ENCODE assay signal across 25 cellular contexts in genomic region chr1:210850556-210850955, GRCh38.
DNase-seq lines count a peak whose midpoint lies in the region; ATAC-seq and TF ChIP-seq lines count a peak whose summit lies in the region.
"Had no signal": no experiment of that assay in that cellular context is flagged by ENCODE, and none has a peak within 500 bp of the region (broad histone marks: within the 10 kb centered on the region; RNA-seq: fewer than 3 reads in every experiment).

No MANE protein-coding gene starts in this region.

- H3K27ac ChIP-seq in dorsolateral prefrontal cortex (peak overlapping the region; percentile 76 to 99 (median 93)), Karpas-422 (ENCODE audit: low read length) (no peak overlapping the region)
- H3K27ac ChIP-seq: BLaER1 treated with 17β-estradiol and CSF1 and Interleukin-3, amounts not matched to agents 10 nM and 100 nM; GM23248; left ventricle myocardium inferior; SK-N-MC; stomach had no signal

- intact Hi-C loops in dorsolateral prefrontal cortex (cut with DNase I): loop anchor here (2.0 to 10.0 kb wide), 5 partner anchors 94 to 284 kb away; partner anchors contain the start of gene KCNH1 (in 2 of the 2)

- H3K79me2 ChIP-seq in Karpas-422 (ENCODE audit: low read length): no peaks in the 10 kb centered on the region

- H3K4me2 ChIP-seq in Karpas-422 (ENCODE audit: low read depth, low read length, poor library complexity, severe bottlenecking): no peak overlapping the region

- in situ Hi-C loops in HAP-1 (cut with MboI; ENCODE audit: low sequenced_read_pairs): no loop called here

- DNase-seq in Ammon's horn (ENCODE audit: low spot score) (peak; percentile 96), LHCN-M2 (ENCODE audit: low read depth) (peak; percentile 55), dorsolateral prefrontal cortex (peak; percentile 37 to 89 (median 80)), nucleus accumbens (lab: John Stamatoyannopoulos, UW) (peak in 53 of 56 donors; percentile 12 to 89 (median 69)), HAP-1 (ENCODE audit: low spot score in 2 of 2) (no peak), Karpas-422 (no peak)
- DNase-seq: activated CD4-positive, alpha-beta memory T cell treated with anti-CD3 and anti-CD28 coated beads, Interleukin-2, amount 10 ng/mL, durations not matched to agents 7 days and 5 days; activated gamma-delta T cell treated with Interleukin-2 at 50 U/mL for 16 hours; activated T-cell treated with anti-CD3 and anti-CD28 coated beads for 4 hours; central memory CD4-positive, alpha-beta T cell; effector memory CD4-positive, alpha-beta T cell; GDM1; GM23248; left ventricle myocardium inferior; MV-4-11; NCI-H1930; NCI-H446; NK-92 treated with Interleukin-12 subunit alpha and Interleukin-12 subunit beta, amount 100 ng/mL, for 24 hours; stimulated activated CD4-positive, alpha-beta T cell treated with anti-CD3 and anti-CD28 coated beads, Interleukin-4, amount 100 ng/mL, for 24 hours; stomach had no signal

- ATAC-seq in GM21619 (IDR thresholded peaks at IDR 0.05; ENCODE audit: unreplicated experiment) (no peak), HG02870 (IDR thresholded peaks at IDR 0.05; ENCODE audit: unreplicated experiment) (no peak)
- ATAC-seq: WTC11 had no signal

- H4K20me1 ChIP-seq in Karpas-422 (ENCODE audit: insufficient read depth, low read depth, low read length): no peaks in the 10 kb centered on the region
- H4K20me1 ChIP-seq: BLaER1 treated with 17β-estradiol and CSF1 and Interleukin-3, amounts not matched to agents 10 nM and 100 nM had no signal

- H3K4me1 ChIP-seq in HAP-1: no peaks in the 10 kb centered on the region
- no peaks in the 10 kb centered on the region for H3K4me1 ChIP-seq in Karpas-422 (ENCODE audit: low read length)
- H3K4me1 ChIP-seq: left ventricle myocardium inferior, stomach had no signal

- H3K36me3 ChIP-seq in HAP-1 (replicated peaks) (no peaks in the 10 kb centered on the region), Karpas-422 (ENCODE audit: insufficient read depth, low read length) (no peaks in the 10 kb centered on the region)
- H3K36me3 ChIP-seq: BLaER1 treated with 17β-estradiol and CSF1 and Interleukin-3, amounts not matched to agents 10 nM and 100 nM; left ventricle myocardium inferior; stomach had no signal

- peak in 26 of 56 donors; percentile 7 to 43 (median 26) for TF ChIP-seq CTCF in dorsolateral prefrontal cortex (IDR thresholded peaks at IDR 0.05 in 54 of 56, conservative IDR thresholded peaks at IDR 0.05 in 2 of 56; ENCODE audit: low read depth in 1 of 56, partially characterized antibody in 56 of 56)

- H3K4me3 ChIP-seq in dorsolateral prefrontal cortex (peak overlapping the region in 4 of 59 donors; percentile 2 to 33 (median 15)), HAP-1 (no peak overlapping the region), Karpas-422 (ENCODE audit: low read length) (no peak overlapping the region)
- H3K4me3 ChIP-seq: BLaER1 treated with 17β-estradiol and CSF1 and Interleukin-3, amounts not matched to agents 10 nM and 100 nM; GM23248; left ventricle myocardium inferior; SK-N-MC; stomach had no signal

- H3K9me3 ChIP-seq in HAP-1: no peaks in the 10 kb centered on the region
- H3K9me3 ChIP-seq in Karpas-422 (ENCODE audit: low read length): no peaks in the 10 kb centered on the region
- H3K9me3 ChIP-seq: BLaER1 treated with 17β-estradiol and CSF1 and Interleukin-3, amounts not matched to agents 10 nM and 100 nM; stomach had no signal

- no peaks in the 10 kb centered on the region for H3K9me2 ChIP-seq in Karpas-422 (replicated peaks; ENCODE audit: insufficient read depth, low read length)

- H3K9ac ChIP-seq in Karpas-422 (ENCODE audit: low read length): no peak overlapping the region
- H3K9ac ChIP-seq: BLaER1 treated with 17β-estradiol and CSF1 and Interleukin-3, amounts not matched to agents 10 nM and 100 nM; GM23248 had no signal

- no peak overlapping the region for H2AFZ ChIP-seq in Karpas-422 (ENCODE audit: low read length)
- H2AFZ ChIP-seq: GM23248 had no signal

- H3K27me3 ChIP-seq in dorsolateral prefrontal cortex (no peaks in the 10 kb centered on the region), HAP-1 (ENCODE audit: low read depth) (no peaks in the 10 kb centered on the region), Karpas-422 (ENCODE audit: low read length) (no peaks in the 10 kb centered on the region)
- H3K27me3 ChIP-seq: BLaER1 treated with 17β-estradiol and CSF1 and Interleukin-3, amounts not matched to agents 10 nM and 100 nM; stomach had no signal

Comparison
In these comparisons a context has a peak if more than half of its experiments do, and no peak if none do; other contexts are left out.
1. DNase-seq: peak in Ammon's horn (single experiment), LHCN-M2 (single experiment), dorsolateral prefrontal cortex (10 of 10) and nucleus accumbens (53 of 56); none in HAP-1 (0 of 2) and Karpas-422 (single experiment).